ENCODE assay signal across 18 cellular contexts in genomic region chr11:48169706-48170105, GRCh38. TPM values are rescaled to one million over a fixed set of nuclear protein-coding genes. Genes with fewer than 3 reads are reported as not detected.
DNase-seq lines count a peak whose midpoint lies in the region; ATAC-seq and TF ChIP-seq lines count a peak whose summit lies in the region.
"Had no signal": no experiment of that assay in that cellular context is flagged by ENCODE, and none has a peak within 500 bp of the region (broad histone marks: within the 10 kb centered on the region; RNA-seq: fewer than 3 reads in every experiment).

No MANE protein-coding gene starts in this region.

- H4K20me1 ChIP-seq in osteoblast (ENCODE audit: insufficient read depth, low read length) = no peaks in the 10 kb centered on the region

- no peaks in the 10 kb centered on the region for H3K9me3 Mint-ChIP-seq in CD4-positive, alpha-beta T cell
- H3K9me3 Mint-ChIP-seq in MCF 10A (ENCODE audit: unreplicated experiment) = no peaks in the 10 kb centered on the region
- H3K9me3 Mint-ChIP-seq: activated naive CD8-positive, alpha-beta T cell treated with anti-CD3 and anti-CD28 coated beads for 36 hours had no signal

- intact Hi-C loops in CD4-positive, alpha-beta T cell (cut with DNase I, micrococcal nuclease) = loop anchor here in 1 of 2 experiments (5.0 kb wide), 1 partner anchor 1358 kb away; no protein-coding TSS in a partner anchor
- intact Hi-C loops in cardiac septum (cut with DNase I) (loop anchor here (2.0 kb wide), 1 partner anchor 13 kb away; no protein-coding TSS in a partner anchor), MCF 10A (cut with micrococcal nuclease) (loop anchor here (5.0 kb wide), 1 partner anchor 1828 kb away; no protein-coding TSS in a partner anchor)

- H3K36me3 Mint-ChIP-seq in CD4-positive, alpha-beta T cell (ENCODE audit: low read depth) = peaks cover 35% of the 10 kb centered on the region
- no peaks in the 10 kb centered on the region for H3K36me3 Mint-ChIP-seq in MCF 10A (ENCODE audit: insufficient read depth, unreplicated experiment)

- peaks cover 57% of the 10 kb centered on the region for H3K4me1 ChIP-seq in osteoblast (ENCODE audit: insufficient read depth, low read length)

- no peaks in the 10 kb centered on the region for H3K9me3 ChIP-seq in CD4-positive, alpha-beta T cell (ENCODE audit: control insufficient read depth, low read length)
- H3K9me3 ChIP-seq in osteoblast (ENCODE audit: low read depth, low read length) = no peaks in the 10 kb centered on the region

- H3K4me3 ChIP-seq in brain microvascular endothelial cell (ENCODE audit: low read depth, low read length) = no peak overlapping the region
- H3K4me3 ChIP-seq in osteoblast (ENCODE audit: insufficient read depth, low read length) = no peak overlapping the region
- H3K4me3 ChIP-seq: hepatocyte had no signal

- no peak overlapping the region for H3K4me3 Mint-ChIP-seq in CD4-positive, alpha-beta T cell
- no peak overlapping the region for H3K4me3 Mint-ChIP-seq in MCF 10A (ENCODE audit: unreplicated experiment)
- H3K4me3 Mint-ChIP-seq: activated CD4-positive, alpha-beta T cell treated with anti-CD3 and anti-CD28 coated beads for 36 hours; activated naive CD8-positive, alpha-beta T cell treated with anti-CD3 and anti-CD28 coated beads for 36 hours had no signal

- TF ChIP-seq CTCF in CD4-positive, alpha-beta T cell (IDR thresholded peaks at IDR 0.05) = no peak
- TF ChIP-seq CTCF in brain microvascular endothelial cell (IDR thresholded peaks at IDR 0.05; ENCODE audit: low read depth, low read length, missing control alignments) = no peak
- TF ChIP-seq CTCF in osteoblast (IDR thresholded peaks at IDR 0.05; ENCODE audit: extremely low read depth, low read depth, low read length) = no peak
- no peak for TF ChIP-seq CTCF in MCF 10A (IDR thresholded peaks at IDR 0.05; ENCODE audit: unreplicated experiment)

- in situ Hi-C loops in brain microvascular endothelial cell (cut with HindIII; ENCODE audit: low pct_ligation_motif_present, low sequenced_read_pairs) = no loop called here

- CTCF ChIA-PET in CD4-positive, alpha-beta T cell (lab: Charles Lee) = no interaction called here
- CTCF ChIA-PET in MCF 10A (lab: Yijun Ruan, JAX) = interaction anchor here (0.6 to 1.2 kb wide), 2 partner anchors 14 to 138 kb away, joined by 3 to 5 read pairs; no protein-coding TSS in a partner anchor

- no TSS peak for BruUV-seq in MCF 10A (replicated peaks; lab: Mats Ljungman, UMichigan)

- no peaks in the 10 kb centered on the region for H3K79me2 ChIP-seq in osteoblast (ENCODE audit: insufficient read depth, low read length)
- H3K79me2 ChIP-seq: hepatocyte had no signal

- no peak for ATAC-seq in CD4-positive, alpha-beta T cell (ENCODE audit: poor library complexity)
- ATAC-seq: activated CD4-positive, alpha-beta T cell treated with anti-CD3 and anti-CD28 coated beads for 36 hours had no signal

- DNase-seq in CD4-positive, alpha-beta T cell = no peak
- peak; percentile 58 for DNase-seq in brain microvascular endothelial cell
- peak; percentile 85 for DNase-seq in cardiac septum (ENCODE audit: low spot score)
- DNase-seq in osteoblast (ENCODE audit: insufficient read length, low spot score, missing footprints) = peak; percentile 58
- DNase-seq in UCSD-AML1 (lab: John Stamatoyannopoulos, UW; ENCODE audit: unreplicated experiment) = no peak
- DNase-seq in anterior cingulate cortex (lab: John Stamatoyannopoulos, UW) = no peak
- DNase-seq in amniotic stem cell (lab: John Stamatoyannopoulos, UW) = no peak
- DNase-seq in MCF 10A (ENCODE audit: unreplicated experiment) = no peak
- DNase-seq: activated CD4-positive, alpha-beta T cell treated with anti-CD3 and anti-CD28 coated beads for 36 hours; activated naive CD8-positive, alpha-beta T cell treated with anti-CD3 and anti-CD28 coated beads for 36 hours; NCI-H1930; NCI-H526; stimulated activated CD4-positive, alpha-beta T cell treated with anti-CD3 and anti-CD28 coated beads, Interleukin-4, amount 100 ng/mL, for 4 hours had no signal

- H3K27me3 ChIP-seq in CD4-positive, alpha-beta T cell (ENCODE audit: control insufficient read depth, insufficient read depth, low read length) = no peaks in the 10 kb centered on the region
- H3K27me3 ChIP-seq in brain microvascular endothelial cell (replicated peaks) (no peaks in the 10 kb centered on the region), osteoblast (ENCODE audit: insufficient read depth, low read length) (no peaks in the 10 kb centered on the region)
- H3K27me3 ChIP-seq: hepatocyte had no signal

- peak overlapping the region; percentile 71 for H2AFZ ChIP-seq in osteoblast (ENCODE audit: low read length)
- H2AFZ ChIP-seq: hepatocyte had no signal

- H3K4me2 ChIP-seq in osteoblast (ENCODE audit: insufficient read depth, low read length) = peak overlapping the region; percentile 57
- H3K4me2 ChIP-seq: hepatocyte had no signal

- no peak overlapping the region for H3K27ac ChIP-seq in CD4-positive, alpha-beta T cell (ENCODE audit: low read depth, low read length)
- peak overlapping the region; percentile 76 for H3K27ac ChIP-seq in brain microvascular endothelial cell
- H3K27ac ChIP-seq in osteoblast (ENCODE audit: low read depth, low read length) = peak overlapping the region; percentile 88
- H3K27ac ChIP-seq: hepatocyte had no signal

- POLR2A ChIA-PET in CD4-positive, alpha-beta T cell (lab: Charles Lee) = no interaction called here
- POLR2A ChIA-PET in MCF 10A (lab: Yijun Ruan, JAX) = interaction anchor here (0.7 kb wide), 1 partner anchor 114 kb away, joined by 3 read pairs; no protein-coding TSS in a partner anchor

- H3K36me3 ChIP-seq in brain microvascular endothelial cell (replicated peaks) (peaks cover 9% of the 10 kb centered on the region), osteoblast (ENCODE audit: insufficient read depth, low read length) (peaks cover 7% of the 10 kb centered on the region)

- H3K27ac Mint-ChIP-seq in CD4-positive, alpha-beta T cell = peak overlapping the region; percentile 59
- no peak overlapping the region for H3K27ac Mint-ChIP-seq in MCF 10A (ENCODE audit: low read depth, unreplicated experiment)
- H3K27ac Mint-ChIP-seq: activated CD4-positive, alpha-beta T cell treated with anti-CD3 and anti-CD28 coated beads for 36 hours; activated naive CD8-positive, alpha-beta T cell treated with anti-CD3 and anti-CD28 coated beads for 36 hours had no signal

- peaks cover 14% of the 10 kb centered on the region for H3K4me1 Mint-ChIP-seq in CD4-positive, alpha-beta T cell (ENCODE audit: low read depth)
- H3K4me1 Mint-ChIP-seq in MCF 10A (ENCODE audit: insufficient read depth, unreplicated experiment) = no peaks in the 10 kb centered on the region
- H3K4me1 Mint-ChIP-seq: activated naive CD8-positive, alpha-beta T cell treated with anti-CD3 and anti-CD28 coated beads for 36 hours had no signal

- no peaks in the 10 kb centered on the region for H3K27me3 Mint-ChIP-seq in CD4-positive, alpha-beta T cell
- no peaks in the 10 kb centered on the region for H3K27me3 Mint-ChIP-seq in MCF 10A (ENCODE audit: insufficient read depth, unreplicated experiment)
- H3K27me3 Mint-ChIP-seq: activated CD4-positive, alpha-beta T cell treated with anti-CD3 and anti-CD28 coated beads for 36 hours; activated naive CD8-positive, alpha-beta T cell treated with anti-CD3 and anti-CD28 coated beads for 36 hours had no signal

RNA-seq across cellular contexts. Expression of gene OR4B1, which starts 46.9 kb away (rescaled TPM):
- total RNA-seq in CD4-positive, alpha-beta T cell = not detected
- total RNA-seq in cardiac septum = not detected
- not detected in 2 replicates for total RNA-seq in osteoblast
- total RNA-seq in MCF 10A (2022) = not detected in 2 replicates
- total RNA-seq: activated CD4-positive, alpha-beta T cell treated with anti-CD3 and anti-CD28 coated beads for 36 hours; activated naive CD8-positive, alpha-beta T cell treated with anti-CD3 and anti-CD28 coated beads for 36 hours; cerebellum; hepatocyte; LHCN-M2; T-helper 2 cell treated with Interferon-gamma antibody and Interleukin-4, amounts not matched to agents 100 ng/mL and 5 ng/mL, for 36 hours; urinary bladder had no signal

Comparison
In these comparisons a context has a peak if more than half of its experiments do, and no peak if none do; other contexts are left out.
1. DNase-seq: peak in brain microvascular endothelial cell (single experiment), cardiac septum (single experiment) and osteoblast (single experiment); none in CD4-positive, alpha-beta T cell (0 of 10), UCSD-AML1 (single experiment), anterior cingulate cortex (0 of 58), amniotic stem cell (single experiment) and MCF 10A (single experiment).